ENCODE assay signal across 1 cellular context in the genomic region with DNA sequence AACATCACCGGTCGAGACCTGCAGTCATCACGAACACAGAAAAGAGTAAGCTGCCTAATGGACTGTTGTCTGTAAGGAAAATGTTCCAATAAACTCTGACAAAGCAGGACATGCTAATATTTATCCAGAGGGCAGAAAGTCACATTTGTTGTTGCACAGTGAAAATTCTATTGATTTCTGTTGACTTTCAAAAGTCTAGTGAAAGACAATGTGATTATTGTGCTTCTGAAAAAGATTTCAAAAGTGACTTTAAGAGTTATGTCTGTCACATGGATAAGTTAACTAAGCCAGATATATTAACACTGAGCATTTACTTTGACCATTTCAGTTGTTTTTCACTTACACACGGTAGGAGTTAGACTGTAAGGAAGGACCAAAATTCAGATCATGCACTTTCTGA.
TF ChIP-seq lines count a peak whose summit lies in the region.

No MANE protein-coding gene starts in this region.

TF ChIP-seq in HepG2, 621 proteins besides CTCF, POLR2A, EP300 and RAD21 (continued from another document and continues in another):
- TF ChIP-seq DMTF1 (CRISPR knock-in tag; IDR thresholded peaks at IDR 0.05): no peak
- TF ChIP-seq, protein P1, sequence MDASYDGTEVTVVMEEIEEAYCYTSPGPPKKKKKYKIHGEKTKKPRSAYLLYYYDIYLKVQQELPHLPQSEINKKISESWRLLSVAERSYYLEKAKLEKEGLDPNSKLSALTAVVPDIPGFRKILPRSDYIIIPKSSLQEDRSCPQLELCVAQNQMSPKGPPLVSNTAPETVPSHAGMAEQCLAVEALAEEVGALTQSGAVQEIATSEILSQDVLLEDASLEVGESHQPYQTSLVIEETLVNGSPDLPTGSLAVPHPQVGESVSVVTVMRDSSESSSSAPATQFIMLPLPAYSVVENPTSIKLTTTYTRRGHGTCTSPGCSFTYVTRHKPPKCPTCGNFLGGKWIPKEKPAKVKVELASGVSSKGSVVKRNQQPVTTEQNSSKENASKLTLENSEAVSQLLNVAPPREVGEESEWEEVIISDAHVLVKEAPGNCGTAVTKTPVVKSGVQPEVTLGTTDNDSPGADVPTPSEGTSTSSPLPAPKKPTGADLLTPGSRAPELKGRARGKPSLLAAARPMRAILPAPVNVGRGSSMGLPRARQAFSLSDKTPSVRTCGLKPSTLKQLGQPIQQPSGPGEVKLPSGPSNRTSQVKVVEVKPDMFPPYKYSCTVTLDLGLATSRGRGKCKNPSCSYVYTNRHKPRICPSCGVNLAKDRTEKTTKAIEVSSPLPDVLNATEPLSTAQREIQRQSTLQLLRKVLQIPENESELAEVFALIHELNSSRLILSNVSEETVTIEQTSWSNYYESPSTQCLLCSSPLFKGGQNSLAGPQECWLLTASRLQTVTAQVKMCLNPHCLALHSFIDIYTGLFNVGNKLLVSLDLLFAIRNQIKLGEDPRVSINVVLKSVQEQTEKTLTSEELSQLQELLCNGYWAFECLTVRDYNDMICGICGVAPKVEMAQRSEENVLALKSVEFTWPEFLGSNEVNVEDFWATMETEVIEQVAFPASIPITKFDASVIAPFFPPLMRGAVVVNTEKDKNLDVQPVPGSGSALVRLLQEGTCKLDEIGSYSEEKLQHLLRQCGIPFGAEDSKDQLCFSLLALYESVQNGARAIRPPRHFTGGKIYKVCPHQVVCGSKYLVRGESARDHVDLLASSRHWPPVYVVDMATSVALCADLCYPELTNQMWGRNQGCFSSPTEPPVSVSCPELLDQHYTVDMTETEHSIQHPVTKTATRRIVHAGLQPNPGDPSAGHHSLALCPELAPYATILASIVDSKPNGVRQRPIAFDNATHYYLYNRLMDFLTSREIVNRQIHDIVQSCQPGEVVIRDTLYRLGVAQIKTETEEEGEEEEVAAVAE (CRISPR knock-in tag; IDR thresholded peaks at IDR 0.05; ENCODE audit: borderline replicate concordance): no peak
- TF ChIP-seq ZNF724P (CRISPR knock-in tag; IDR thresholded peaks at IDR 0.05; ENCODE audit: borderline replicate concordance): no peak
- TF ChIP-seq CCAR2 (optimal IDR thresholded peaks at IDR 0.05; ENCODE audit: low read depth, low read length): no peak
- TF ChIP-seq RFX5 (IDR thresholded peaks at IDR 0.05; ENCODE audit: low read depth, low read length): no peak
- TF ChIP-seq, protein P2, sequence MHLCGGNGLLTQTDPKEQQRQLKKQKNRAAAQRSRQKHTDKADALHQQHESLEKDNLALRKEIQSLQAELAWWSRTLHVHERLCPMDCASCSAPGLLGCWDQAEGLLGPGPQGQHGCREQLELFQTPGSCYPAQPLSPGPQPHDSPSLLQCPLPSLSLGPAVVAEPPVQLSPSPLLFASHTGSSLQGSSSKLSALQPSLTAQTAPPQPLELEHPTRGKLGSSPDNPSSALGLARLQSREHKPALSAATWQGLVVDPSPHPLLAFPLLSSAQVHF (CRISPR knock-in tag; IDR thresholded peaks at IDR 0.05): no peak
- TF ChIP-seq HDAC1 (CRISPR knock-in tag; IDR thresholded peaks at IDR 0.05): peak; percentile 27; the same call in 1 of the 2 replicates
- TF ChIP-seq ZNF543 (CRISPR knock-in tag; IDR thresholded peaks at IDR 0.05): 0 out of 2 replicates have a peak, but pooled peaks have one; percentile 32
- no peak for TF ChIP-seq ZNF274 (CRISPR knock-in tag; IDR thresholded peaks at IDR 0.05)
- TF ChIP-seq, protein P3, sequence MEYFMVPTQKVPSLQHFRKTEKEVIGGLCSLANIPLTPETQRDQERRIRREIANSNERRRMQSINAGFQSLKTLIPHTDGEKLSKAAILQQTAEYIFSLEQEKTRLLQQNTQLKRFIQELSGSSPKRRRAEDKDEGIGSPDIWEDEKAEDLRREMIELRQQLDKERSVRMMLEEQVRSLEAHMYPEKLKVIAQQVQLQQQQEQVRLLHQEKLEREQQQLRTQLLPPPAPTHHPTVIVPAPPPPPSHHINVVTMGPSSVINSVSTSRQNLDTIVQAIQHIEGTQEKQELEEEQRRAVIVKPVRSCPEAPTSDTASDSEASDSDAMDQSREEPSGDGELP (IDR thresholded peaks at IDR 0.05; ENCODE audit: borderline replicate concordance, low read depth): no peak
- TF ChIP-seq ZBTB46 (CRISPR knock-in tag; IDR thresholded peaks at IDR 0.05; ENCODE audit: borderline replicate concordance): no peak
- no peak for TF ChIP-seq SMYD3 (CRISPR knock-in tag; IDR thresholded peaks at IDR 0.05)
- TF ChIP-seq ZNF501 (CRISPR knock-in tag; IDR thresholded peaks at IDR 0.05): no peak
- TF ChIP-seq, protein P4, sequence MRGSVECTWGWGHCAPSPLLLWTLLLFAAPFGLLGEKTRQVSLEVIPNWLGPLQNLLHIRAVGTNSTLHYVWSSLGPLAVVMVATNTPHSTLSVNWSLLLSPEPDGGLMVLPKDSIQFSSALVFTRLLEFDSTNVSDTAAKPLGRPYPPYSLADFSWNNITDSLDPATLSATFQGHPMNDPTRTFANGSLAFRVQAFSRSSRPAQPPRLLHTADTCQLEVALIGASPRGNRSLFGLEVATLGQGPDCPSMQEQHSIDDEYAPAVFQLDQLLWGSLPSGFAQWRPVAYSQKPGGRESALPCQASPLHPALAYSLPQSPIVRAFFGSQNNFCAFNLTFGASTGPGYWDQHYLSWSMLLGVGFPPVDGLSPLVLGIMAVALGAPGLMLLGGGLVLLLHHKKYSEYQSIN (CRISPR knock-in tag; IDR thresholded peaks at IDR 0.05; ENCODE audit: borderline replicate concordance): no peak
- TF ChIP-seq ZC3H13 (CRISPR knock-in tag; IDR thresholded peaks at IDR 0.05): no peak
- no peak for TF ChIP-seq RBAK (CRISPR knock-in tag; IDR thresholded peaks at IDR 0.05)
- no peak for TF ChIP-seq ZNF672 (CRISPR knock-in tag; IDR thresholded peaks at IDR 0.05)
- no peak for TF ChIP-seq ZNF605 (CRISPR knock-in tag; IDR thresholded peaks at IDR 0.05)
- TF ChIP-seq SP5 (CRISPR knock-in tag; IDR thresholded peaks at IDR 0.05; ENCODE audit: borderline replicate concordance, low read depth): 0 out of 2 replicates have a peak, but pooled peaks have one; percentile 18
- TF ChIP-seq ZZZ3 (CRISPR knock-in tag; IDR thresholded peaks at IDR 0.05; ENCODE audit: borderline replicate concordance): no peak
- TF ChIP-seq ZNF7 (CRISPR knock-in tag; IDR thresholded peaks at IDR 0.05): no peak
- peak; percentile 47; the same call in 1 of the 2 replicates for TF ChIP-seq TARDBP (CRISPR knock-in tag; IDR thresholded peaks at IDR 0.05)
- TF ChIP-seq REXO4 (CRISPR knock-in tag; IDR thresholded peaks at IDR 0.05; ENCODE audit: borderline replicate concordance): no peak
- TF ChIP-seq TSC22D2 (CRISPR knock-in tag; IDR thresholded peaks at IDR 0.05; ENCODE audit: borderline replicate concordance): no peak
- 0 out of 2 replicates have a peak, but pooled peaks have one; percentile 55 for TF ChIP-seq ZNF670 (CRISPR knock-in tag; IDR thresholded peaks at IDR 0.05; ENCODE audit: borderline replicate concordance)
- no peak for TF ChIP-seq ARNT (IDR thresholded peaks at IDR 0.05)
- TF ChIP-seq CHD4 (IDR thresholded peaks at IDR 0.05; ENCODE audit: borderline replicate concordance, low read length): no peak
- no peak for TF ChIP-seq ZSCAN12 (CRISPR knock-in tag; IDR thresholded peaks at IDR 0.05)
- no peak for TF ChIP-seq ZNF737 (CRISPR knock-in tag; IDR thresholded peaks at IDR 0.05; ENCODE audit: borderline replicate concordance)
- peak; percentile 21; the same call in 1 of the 2 replicates for TF ChIP-seq KAT8 (CRISPR knock-in tag; IDR thresholded peaks at IDR 0.05)
- TF ChIP-seq NR2F2 (IDR thresholded peaks at IDR 0.05; ENCODE audit: borderline replicate concordance, low read depth): peak; percentile 89
- TF ChIP-seq ZFP41 (CRISPR knock-in tag; IDR thresholded peaks at IDR 0.05; ENCODE audit: borderline replicate concordance): no peak
- TF ChIP-seq, protein P5, sequence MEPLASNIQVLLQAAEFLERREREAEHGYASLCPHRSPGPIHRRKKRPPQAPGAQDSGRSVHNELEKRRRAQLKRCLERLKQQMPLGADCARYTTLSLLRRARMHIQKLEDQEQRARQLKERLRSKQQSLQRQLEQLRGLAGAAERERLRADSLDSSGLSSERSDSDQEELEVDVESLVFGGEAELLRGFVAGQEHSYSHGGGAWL (CRISPR knock-in tag; IDR thresholded peaks at IDR 0.05): no peak
- no peak for TF ChIP-seq ZNF496 (CRISPR knock-in tag; IDR thresholded peaks at IDR 0.05; ENCODE audit: insufficient replicate concordance)
- no peak for TF ChIP-seq GABPB1 (CRISPR knock-in tag; IDR thresholded peaks at IDR 0.05)
- 0 out of 2 replicates have a peak, but pooled peaks have one; percentile 27 for TF ChIP-seq TBX3 (IDR thresholded peaks at IDR 0.05; ENCODE audit: borderline replicate concordance)
- no peak for TF ChIP-seq TAF1 (CRISPR knock-in tag; IDR thresholded peaks at IDR 0.05)
- no peak for TF ChIP-seq SMAD9 (CRISPR knock-in tag; IDR thresholded peaks at IDR 0.05)
- no peak for TF ChIP-seq MED8 (CRISPR knock-in tag; IDR thresholded peaks at IDR 0.05; ENCODE audit: insufficient replicate concordance)
- TF ChIP-seq, protein P6, sequence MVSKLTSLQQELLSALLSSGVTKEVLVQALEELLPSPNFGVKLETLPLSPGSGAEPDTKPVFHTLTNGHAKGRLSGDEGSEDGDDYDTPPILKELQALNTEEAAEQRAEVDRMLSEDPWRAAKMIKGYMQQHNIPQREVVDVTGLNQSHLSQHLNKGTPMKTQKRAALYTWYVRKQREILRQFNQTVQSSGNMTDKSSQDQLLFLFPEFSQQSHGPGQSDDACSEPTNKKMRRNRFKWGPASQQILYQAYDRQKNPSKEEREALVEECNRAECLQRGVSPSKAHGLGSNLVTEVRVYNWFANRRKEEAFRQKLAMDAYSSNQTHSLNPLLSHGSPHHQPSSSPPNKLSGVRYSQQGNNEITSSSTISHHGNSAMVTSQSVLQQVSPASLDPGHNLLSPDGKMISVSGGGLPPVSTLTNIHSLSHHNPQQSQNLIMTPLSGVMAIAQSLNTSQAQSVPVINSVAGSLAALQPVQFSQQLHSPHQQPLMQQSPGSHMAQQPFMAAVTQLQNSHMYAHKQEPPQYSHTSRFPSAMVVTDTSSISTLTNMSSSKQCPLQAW (CRISPR knock-in tag; IDR thresholded peaks at IDR 0.05): no peak
- TF ChIP-seq ZNF18 (CRISPR knock-in tag; IDR thresholded peaks at IDR 0.05; ENCODE audit: insufficient replicate concordance): no peak
- TF ChIP-seq, protein P7, sequence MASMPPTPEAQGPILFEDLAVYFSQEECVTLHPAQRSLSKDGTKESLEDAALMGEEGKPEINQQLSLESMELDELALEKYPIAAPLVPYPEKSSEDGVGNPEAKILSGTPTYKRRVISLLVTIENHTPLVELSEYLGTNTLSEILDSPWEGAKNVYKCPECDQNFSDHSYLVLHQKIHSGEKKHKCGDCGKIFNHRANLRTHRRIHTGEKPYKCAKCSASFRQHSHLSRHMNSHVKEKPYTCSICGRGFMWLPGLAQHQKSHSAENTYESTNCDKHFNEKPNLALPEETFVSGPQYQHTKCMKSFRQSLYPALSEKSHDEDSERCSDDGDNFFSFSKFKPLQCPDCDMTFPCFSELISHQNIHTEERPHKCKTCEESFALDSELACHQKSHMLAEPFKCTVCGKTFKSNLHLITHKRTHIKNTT (CRISPR knock-in tag; IDR thresholded peaks at IDR 0.05): no peak
- TF ChIP-seq ZNF234 (CRISPR knock-in tag; conservative IDR thresholded peaks at IDR 0.05): no peak
